ENCODE assay signal across 12 cellular contexts in the genomic region with DNA sequence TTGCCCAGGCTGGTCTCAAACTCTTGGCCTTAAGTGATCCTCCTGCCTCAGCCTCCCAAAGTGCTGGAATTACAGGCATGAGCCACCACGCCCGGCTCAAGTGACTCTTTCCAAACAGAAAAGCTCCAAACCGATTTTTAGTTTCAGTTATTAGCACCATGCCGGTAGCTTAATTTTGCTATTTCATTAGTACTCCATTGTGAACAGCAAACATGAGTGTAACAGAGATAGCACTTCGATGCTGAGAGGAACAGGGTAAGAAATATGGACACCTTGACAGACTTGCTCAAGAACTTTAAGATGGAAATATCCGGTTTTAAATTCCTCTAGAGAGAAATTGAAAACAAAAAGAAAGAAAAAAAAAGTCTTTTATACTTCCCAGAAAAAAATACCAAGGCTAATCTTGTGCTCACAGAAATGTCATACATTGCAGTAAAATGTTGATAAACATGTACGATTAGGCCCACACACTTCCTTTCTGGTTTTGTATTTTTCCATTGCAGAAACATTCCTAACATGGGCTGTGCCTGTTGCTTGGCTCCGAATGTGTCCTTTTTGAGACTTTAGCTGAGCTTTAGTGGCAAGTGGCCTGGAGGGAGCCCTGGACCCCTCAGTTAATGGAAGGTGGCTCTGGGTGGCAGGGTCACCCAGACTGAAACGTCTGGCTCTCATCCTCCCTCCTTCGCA. TPM values are rescaled to one million over a fixed set of nuclear protein-coding genes. Genes with fewer than 3 reads are reported as not detected.
DNase-seq lines count a peak whose midpoint lies in the region; ATAC-seq, FAIRE-seq and TF ChIP-seq lines count a peak whose summit lies in the region.
"Had no signal": no experiment of that assay in that cellular context is flagged by ENCODE, and none has a peak within 500 bp of the region (broad histone marks: within the 10 kb centered on the region; RNA-seq: fewer than 3 reads in every experiment).

No MANE protein-coding gene starts in this region.

- H3K9ac ChIP-seq in endothelial cell of umbilical vein (replicated peaks; ENCODE audit: extremely low read depth, insufficient read depth, low read length) = peak overlapping the region; percentile 64

- DNase-seq in cardiac muscle cell (ENCODE audit: low read depth in 1 of 2, low spot score in 1 of 2) (peak in 1 of 2 donors; percentile 82), Right ventricle myocardium superior (no peak), endothelial cell of umbilical vein (ENCODE audit: low read depth, low spot score) (peak; percentile 90), osteoblast (ENCODE audit: insufficient read length, low spot score, missing footprints) (no peak), aorta (no peak), NCI-H2107 (lab: John Stamatoyannopoulos, UW) (no peak), activated gamma-delta T cell treated with Interleukin-2 at 50 U/mL for 16 hours (no peak), NCI-H524 (lab: John Stamatoyannopoulos, UW) (no peak)
- DNase-seq: activated CD4-positive, CD25-positive, alpha-beta regulatory T cell treated with anti-CD3 and anti-CD28 coated beads, Interleukin-2, amount 50 U/mL, for 72 hours; cortex of kidney; MG63; SJCRH30 had no signal

- WGBS in aorta, 2 donors = 31 to 54% methylated on average over 10 of the region's 10 CpGs

- BruUV-seq in endothelial cell of umbilical vein (replicated peaks; lab: Mats Ljungman, UMichigan) = no TSS peak

- H3K36me3 ChIP-seq in cardiac muscle cell (peaks cover 72% of the 10 kb centered on the region), endothelial cell of umbilical vein (ENCODE audit: control insufficient read depth in 2 of 2, extremely low read depth in 1 of 2, insufficient read depth in 2 of 2, low read length in 2 of 2) (peaks cover 40 to 52% of the 10 kb centered on the region in 2 experiments), osteoblast (ENCODE audit: insufficient read depth, low read length) (peaks cover 98% of the 10 kb centered on the region), aorta (ENCODE audit: control insufficient read depth in 1 of 2, insufficient read depth in 2 of 2, low read length in 1 of 2) (peaks cover 3% of the 10 kb centered on the region in 2 donors)

- H3K27ac ChIP-seq in cardiac muscle cell (peak overlapping the region; percentile 80), endothelial cell of umbilical vein (ENCODE audit: insufficient read depth, low read depth, low read length) (peak overlapping the region; percentile 84), osteoblast (ENCODE audit: low read depth, low read length) (peak overlapping the region; percentile 90), aorta (ENCODE audit: low read depth in 1 of 2, low read length in 2 of 2) (peak overlapping the region; percentile 13 to 63)
- H3K27ac ChIP-seq: SJCRH30 had no signal

- POLR2A ChIA-PET in endothelial cell of umbilical vein (lab: Charles Lee) = interaction anchor here (1.2 to 2.1 kb wide), 2 partner anchors 9 to 12 kb away, joined by 4 to 9 read pairs; no protein-coding TSS in a partner anchor

- no peak for TF ChIP-seq CTCF in cardiac muscle cell (IDR thresholded peaks at IDR 0.05; ENCODE audit: low read depth, low read length)
- TF ChIP-seq CTCF in endothelial cell of umbilical vein (IDR thresholded peaks at IDR 0.05; ENCODE audit: extremely low read depth in 1 of 2, insufficient read depth in 1 of 2, low read depth in 1 of 2, low read length in 2 of 2) = no peak
- no peak for TF ChIP-seq CTCF in osteoblast (IDR thresholded peaks at IDR 0.05; ENCODE audit: extremely low read depth, low read depth, low read length)

- CTCF ChIA-PET in endothelial cell of umbilical vein (lab: Charles Lee) = interaction anchor here (1.0 to 1.7 kb wide), 5 partner anchors 9 to 140 kb away, joined by 3 to 7 read pairs (median 3); partner anchors contain the start of gene FHL2

- H3K27me3 ChIP-seq in cardiac muscle cell (no peaks in the 10 kb centered on the region), endothelial cell of umbilical vein (ENCODE audit: control insufficient read depth in 2 of 2, insufficient read depth in 2 of 2, low read length in 2 of 2) (no peaks in the 10 kb centered on the region), osteoblast (ENCODE audit: insufficient read depth, low read length) (no peaks in the 10 kb centered on the region), aorta (ENCODE audit: control insufficient read depth in 1 of 2, insufficient read depth in 2 of 2, low read length in 1 of 2) (no peaks in the 10 kb centered on the region)
- H3K27me3 ChIP-seq: MG63, SJCRH30 had no signal

- H3K79me2 ChIP-seq in endothelial cell of umbilical vein (ENCODE audit: control insufficient read depth, insufficient read depth, low read length) (peaks cover 93% of the 10 kb centered on the region), osteoblast (ENCODE audit: insufficient read depth, low read length) (peaks cover 95% of the 10 kb centered on the region)

- H2AFZ ChIP-seq in endothelial cell of umbilical vein (ENCODE audit: low read depth, low read length) (no peak overlapping the region), osteoblast (ENCODE audit: low read length) (no peak overlapping the region)

- H3K9me3 ChIP-seq in cardiac muscle cell (ENCODE audit: low read depth) (no peaks in the 10 kb centered on the region), endothelial cell of umbilical vein (replicated peaks; ENCODE audit: control insufficient read depth, insufficient read depth, low read length) (no peaks in the 10 kb centered on the region), osteoblast (ENCODE audit: low read depth, low read length) (no peaks in the 10 kb centered on the region), aorta (ENCODE audit: control insufficient read depth, low read length) (no peaks in the 10 kb centered on the region)
- H3K9me3 ChIP-seq: MG63, SJCRH30 had no signal

- no peak for FAIRE-seq in endothelial cell of umbilical vein (lab: Jason Lieb, UNC)

- H4K20me1 ChIP-seq in endothelial cell of umbilical vein (replicated peaks; ENCODE audit: control insufficient read depth, extremely low read depth, insufficient read depth, low read length) (no peaks in the 10 kb centered on the region), osteoblast (ENCODE audit: insufficient read depth, low read length) (peaks cover 80% of the 10 kb centered on the region)

- peaks cover 81% of the 10 kb centered on the region for H3K4me1 ChIP-seq in cardiac muscle cell (ENCODE audit: low read depth)
- H3K4me1 ChIP-seq in endothelial cell of umbilical vein (ENCODE audit: control insufficient read depth, extremely low read depth, insufficient read depth, low read length) = peaks cover 67% of the 10 kb centered on the region
- H3K4me1 ChIP-seq in osteoblast (ENCODE audit: insufficient read depth, low read length) = peaks cover 97% of the 10 kb centered on the region
- H3K4me1 ChIP-seq in aorta (ENCODE audit: control insufficient read depth in 1 of 2, insufficient read depth in 2 of 2, low read length in 2 of 2) = no peaks in the 10 kb centered on the region
- H3K4me1 ChIP-seq: SJCRH30 had no signal

- ATAC-seq in Right ventricle myocardium superior (ENCODE audit: poor library complexity) (no peak), aorta (ENCODE audit: low FRiP score) (no peak)

- H3K9me1 ChIP-seq in endothelial cell of umbilical vein (replicated peaks; ENCODE audit: control insufficient read depth, extremely low read depth, insufficient read depth, low read length) = no peaks in the 10 kb centered on the region

- TF ChIP-seq POLR2A in endothelial cell of umbilical vein (IDR thresholded peaks at IDR 0.05; ENCODE audit: low read depth, low read length) = peak; percentile 58

- H3K4me3 ChIP-seq in cardiac muscle cell (no peak overlapping the region), endothelial cell of umbilical vein (replicated peaks in 1 of 3; ENCODE audit: insufficient read depth in 1 of 3, low read depth in 1 of 3, low read length in 3 of 3) (no peak overlapping the region), osteoblast (ENCODE audit: insufficient read depth, low read length) (no peak overlapping the region), aorta (ENCODE audit: low read length in 2 of 2) (no peak overlapping the region)
- H3K4me3 ChIP-seq: MG63, SJCRH30 had no signal

- intact Hi-C loops in Right ventricle myocardium superior (cut with DNase I) (no loop called here), endothelial cell of umbilical vein (cut with micrococcal nuclease) (loop anchor here (1.0 kb wide), 1 partner anchor 9 kb away; no protein-coding TSS in a partner anchor), aorta (cut with DNase I) (no loop called here)

- dilution Hi-C loops in endothelial cell of umbilical vein (cut with MboI; ENCODE audit: extremely low pct_ligation_motif_present, low sequenced_read_pairs) = no loop called here

- H3K4me2 ChIP-seq in endothelial cell of umbilical vein (ENCODE audit: insufficient read depth, low read length) = peak overlapping the region; percentile 20
- no peak overlapping the region for H3K4me2 ChIP-seq in osteoblast (ENCODE audit: insufficient read depth, low read length)

RNA-seq across cellular contexts. Expression of gene FHL2, which starts 18.3 kb away (rescaled TPM):
- 586 and 1,288 TPM in 2 replicates for total RNA-seq in cardiac muscle cell
- polyA plus RNA-seq in cardiac muscle cell = 612 and 1,543 TPM in 2 replicates
- 1,567 TPM for total RNA-seq in Right ventricle myocardium superior
- total RNA-seq in endothelial cell of umbilical vein = 178 and 197 TPM in 2 replicates
- 491 and 497 TPM in 2 replicates for polyA plus RNA-seq in endothelial cell of umbilical vein
- 433 and 443 TPM in 2 replicates for polyA plus RNA-seq in endothelial cell of umbilical vein (2011; cell fraction: cytosol; rRNA removed)
- polyA plus RNA-seq in endothelial cell of umbilical vein (2011; cell fraction: nucleus; rRNA removed) = 279 and 307 TPM in 2 replicates
- 357 and 359 TPM in 2 replicates for polyA plus RNA-seq in endothelial cell of umbilical vein (2012)
- polyA minus RNA-seq in endothelial cell of umbilical vein = 419 and 437 TPM in 2 replicates
- 23.9 TPM for polyA minus RNA-seq in endothelial cell of umbilical vein (2011; cell fraction: cytosol; rRNA and poly(A)+ RNA removed)
- polyA minus RNA-seq in endothelial cell of umbilical vein (2011; cell fraction: nucleus; rRNA and poly(A)+ RNA removed) = 243 and 285 TPM in 2 replicates
- 566 and 568 TPM in 2 replicates for total RNA-seq in osteoblast
- 10 to 100 TPM; 60.4 to 70.8 TPM for total RNA-seq in aorta
- 100 to 1,000 TPM in 1 of 2 donors, 10 to 100 TPM in 1; 64.7 to 129 TPM for polyA plus RNA-seq in aorta

RNA-seq across cellular contexts. Expression of gene C2orf49, which starts 43.2 kb away (rescaled TPM):
- 21.5 and 37.9 TPM in 2 replicates for total RNA-seq in cardiac muscle cell
- 19.2 and 31.3 TPM in 2 replicates for polyA plus RNA-seq in cardiac muscle cell
- 18.7 TPM for total RNA-seq in Right ventricle myocardium superior
- 15.0 and 16.0 TPM in 2 replicates for total RNA-seq in endothelial cell of umbilical vein
- polyA plus RNA-seq in endothelial cell of umbilical vein = 3.6 and 4.6 TPM in 2 replicates
- polyA plus RNA-seq in endothelial cell of umbilical vein (2011; cell fraction: cytosol; rRNA removed) = 6.9 and 8.1 TPM in 2 replicates
- 4.5 and 8.9 TPM in 2 replicates for polyA plus RNA-seq in endothelial cell of umbilical vein (2011; cell fraction: nucleus; rRNA removed)
- polyA plus RNA-seq in endothelial cell of umbilical vein (2012) = 13.9 and 19.0 TPM in 2 replicates
- polyA minus RNA-seq in endothelial cell of umbilical vein = 3.9 and 4.4 TPM in 2 replicates
- polyA minus RNA-seq in endothelial cell of umbilical vein (2011; cell fraction: cytosol; rRNA and poly(A)+ RNA removed) = 7.0 TPM
- polyA minus RNA-seq in endothelial cell of umbilical vein (2011; cell fraction: nucleus; rRNA and poly(A)+ RNA removed) = 4.2 and 6.7 TPM in 2 replicates
- total RNA-seq in osteoblast = 18.0 and 18.1 TPM in 2 replicates
- total RNA-seq in aorta = 10 to 100 TPM; 13.4 to 20.8 TPM
- 10 to 100 TPM; 10.9 to 12.1 TPM for polyA plus RNA-seq in aorta

RNA-seq across cellular contexts. Expression of gene TGFBRAP1, which starts 51.0 kb away (rescaled TPM):
- total RNA-seq in cardiac muscle cell = 15.8 and 18.9 TPM in 2 replicates
- 11.4 and 11.5 TPM in 2 replicates for polyA plus RNA-seq in cardiac muscle cell
- total RNA-seq in Right ventricle myocardium superior = 8.6 TPM
- total RNA-seq in endothelial cell of umbilical vein = 34.9 and 37.6 TPM in 2 replicates
- polyA plus RNA-seq in endothelial cell of umbilical vein = 22.3 and 25.4 TPM in 2 replicates
- polyA plus RNA-seq in endothelial cell of umbilical vein (2011; cell fraction: cytosol; rRNA removed) = 17.7 and 18.3 TPM in 2 replicates
- 22.6 and 26.4 TPM in 2 replicates for polyA plus RNA-seq in endothelial cell of umbilical vein (2011; cell fraction: nucleus; rRNA removed)
- 27.0 and 29.0 TPM in 2 replicates for polyA plus RNA-seq in endothelial cell of umbilical vein (2012)
- 41.6 and 43.9 TPM in 2 replicates for polyA minus RNA-seq in endothelial cell of umbilical vein
- polyA minus RNA-seq in endothelial cell of umbilical vein (2011; cell fraction: cytosol; rRNA and poly(A)+ RNA removed) = 15.0 TPM
- 24.8 and 27.1 TPM in 2 replicates for polyA minus RNA-seq in endothelial cell of umbilical vein (2011; cell fraction: nucleus; rRNA and poly(A)+ RNA removed)
- 32.6 and 32.7 TPM in 2 replicates for total RNA-seq in osteoblast
- total RNA-seq in aorta = 10 to 100 TPM; 17.5 to 21.5 TPM
- polyA plus RNA-seq in aorta = 1 to 10 TPM; 5.1 to 7.1 TPM

Comparison
In these comparisons a context has a peak if more than half of its experiments do, and no peak if none do; other contexts are left out.
1. H3K27ac ChIP-seq: peak in every context shown above with its lines; median percentile 90 in osteoblast; 84 in endothelial cell of umbilical vein; 80 in cardiac muscle cell; 38 in aorta.